1 cellular context compared by ENCODE assay signal in the genomic region with DNA sequence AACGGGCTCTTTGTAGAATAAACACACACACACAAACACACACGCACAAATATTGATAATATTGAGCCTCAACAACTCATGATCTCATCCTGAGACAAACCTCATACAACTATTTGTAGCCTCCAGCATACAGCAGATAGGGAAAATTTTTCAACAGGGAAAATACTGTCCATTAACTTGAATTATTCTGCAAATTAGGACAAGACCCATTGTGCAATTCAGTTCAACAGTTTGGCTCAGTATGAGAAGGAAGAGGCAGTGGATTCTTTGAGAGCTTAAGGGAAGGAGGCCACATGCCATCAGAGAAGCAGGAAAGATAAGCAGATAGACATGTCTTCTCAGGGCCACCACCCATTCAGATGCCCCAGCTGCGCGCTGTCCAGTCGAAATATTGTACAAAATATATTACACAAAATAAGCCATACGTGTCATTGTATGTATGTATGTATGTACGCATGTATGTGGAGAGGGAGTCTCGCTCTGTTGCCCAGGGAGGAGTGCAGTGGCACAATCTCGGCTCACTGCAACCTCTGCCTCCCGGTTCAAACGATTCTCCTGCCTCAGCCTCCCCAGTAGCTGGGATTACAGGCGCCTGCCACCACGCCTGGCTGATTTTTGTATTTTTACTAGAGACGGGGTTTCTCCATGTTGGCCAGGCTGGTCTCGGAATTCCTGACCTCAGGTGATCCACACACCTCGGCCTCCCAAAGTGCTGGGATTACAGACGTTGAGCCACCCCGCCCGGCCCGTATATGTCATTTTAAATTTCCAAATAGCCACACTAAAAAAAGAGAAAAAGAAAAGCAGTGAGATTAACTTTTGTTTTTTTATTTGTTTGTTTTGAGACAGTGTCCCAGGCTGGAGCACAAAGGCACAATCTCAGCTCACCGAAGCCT.
TF ChIP-seq lines count a peak whose summit lies in the region.

No MANE protein-coding gene starts in this region.

TF ChIP-seq in IMR-90, 13 proteins besides CTCF, POLR2A, EP300 and RAD21:
- TF ChIP-seq RCOR1 (IDR thresholded peaks at IDR 0.05; ENCODE audit: insufficient replicate concordance, low read length), result no peak
- peak; percentile 56 for TF ChIP-seq CEBPB (IDR thresholded peaks at IDR 0.05; ENCODE audit: low read depth, low read length)
TF ChIP-seq in IMR-90: peak in this region for 1.
